ENCODE assay signal across 18 cellular contexts in genomic region chr20:32626407-32626806, GRCh38. TPM values are rescaled to one million over a fixed set of nuclear protein-coding genes. Genes with fewer than 3 reads are reported as not detected.
DNase-seq lines count a peak whose midpoint lies in the region; ATAC-seq, FAIRE-seq and TF ChIP-seq lines count a peak whose summit lies in the region.
"Had no signal": no experiment of that assay in that cellular context is flagged by ENCODE, and none has a peak within 500 bp of the region (broad histone marks: within the 10 kb centered on the region; RNA-seq: fewer than 3 reads in every experiment).

No MANE protein-coding gene starts in this region.

- no peak overlapping the region for H3K4me2 ChIP-seq in HepG2 (ENCODE audit: low read depth, low read length)
- no peak overlapping the region for H3K4me2 ChIP-seq in Karpas-422 (ENCODE audit: low read depth, low read length, poor library complexity, severe bottlenecking)
- H3K4me2 ChIP-seq: A549, GM23338 had no signal

- POLR2A ChIA-PET in HepG2 (lab: Yijun Ruan, JAX): interaction anchor here (2.3 kb wide), 1 partner anchor 104 kb away, joined by 8 read pairs; no protein-coding TSS in a partner anchor
- POLR2A ChIA-PET in RWPE1 (lab: Yijun Ruan, JAX; ENCODE audit: low non-redundant PET): no interaction called here

- H4K20me1 ChIP-seq in HepG2 (ENCODE audit: insufficient read depth, low read length) (no peaks in the 10 kb centered on the region), Karpas-422 (ENCODE audit: insufficient read depth, low read depth, low read length) (no peaks in the 10 kb centered on the region)

- no peak for DNase-seq in HepG2 (ENCODE audit: low spot score)
- no peak for DNase-seq in right lobe of liver
- peak; percentile 31 for DNase-seq in Karpas-422
- DNase-seq in substantia nigra (lab: John Stamatoyannopoulos, UW): no peak
- no peak for DNase-seq in GM13976 (ENCODE audit: low spot score)
- no peak for DNase-seq in globus pallidus (ENCODE audit: low spot score)
- no peak for DNase-seq in RWPE1 (ENCODE audit: low spot score)
- DNase-seq: H7 had no signal

- intact Hi-C loops in HepG2 (cut with micrococcal nuclease; ENCODE audit: unreplicated experiment) (no loop called here), right lobe of liver (cut with DNase I) (no loop called here)

- CTCF ChIA-PET in HepG2 (lab: Yijun Ruan, JAX; ENCODE audit: low intra/inter-chr PET ratio, low total read pairs): no interaction called here
- CTCF ChIA-PET in RWPE1 (lab: Yijun Ruan, JAX): interaction anchor here (0.6 to 1.5 kb wide), 2 partner anchors 26 to 142 kb away, joined by 4 to 5 read pairs; no protein-coding TSS in a partner anchor

- H3K27me3 ChIP-seq in HepG2 (ENCODE audit: control insufficient read depth in 1 of 2, insufficient read depth in 2 of 2, low read length in 2 of 2) (peaks cover 0 to 60% of the 10 kb centered on the region in 2 experiments; a peak in 4 of 5 replicates), right lobe of liver (no peaks in the 10 kb centered on the region), Karpas-422 (ENCODE audit: low read length) (no peaks in the 10 kb centered on the region)

- no peak overlapping the region for H2AFZ ChIP-seq in HepG2 (ENCODE audit: low read length)
- H2AFZ ChIP-seq in Karpas-422 (ENCODE audit: low read length): no peak overlapping the region

- TF ChIP-seq EP300 in HepG2 (IDR thresholded peaks at IDR 0.05; ENCODE audit: low read depth in 2 of 2, low read length in 2 of 2) (no peak), HepG2 (CRISPR knock-in tag; IDR thresholded peaks at IDR 0.05; ENCODE audit: borderline replicate concordance) (no peak)

- in situ Hi-C loops in HepG2 (cut with HindIII; ENCODE audit: extremely low pct_ligation_motif_present, low pct_unique_long_range_greater_than_20kb): no loop called here
- in situ Hi-C loops in GM13976 (cut with MboI; ENCODE audit: low sequenced_read_pairs, unreplicated experiment): no loop called here

- H3K9ac ChIP-seq in HepG2 (ENCODE audit: insufficient read depth, low read depth, low read length): no peak overlapping the region
- no peak overlapping the region for H3K9ac ChIP-seq in Karpas-422 (ENCODE audit: low read length)

- BruUV-seq in HepG2 (replicated peaks; lab: Mats Ljungman, UMichigan): no TSS peak

- H3K4me3 ChIP-seq in HepG2 (replicated peaks in 1 of 3; ENCODE audit: insufficient read depth in 1 of 3, low read depth in 2 of 3, low read length in 3 of 3) (no peak overlapping the region), right lobe of liver (no peak overlapping the region), Karpas-422 (ENCODE audit: low read length) (no peak overlapping the region)
- H3K4me3 ChIP-seq: A549, GM23338 had no signal

- TF ChIP-seq CTCF in HepG2 (CRISPR knock-in tag; IDR thresholded peaks at IDR 0.05): no peak
- TF ChIP-seq CTCF in right lobe of liver (IDR thresholded peaks at IDR 0.05): no peak
- no peak for TF ChIP-seq CTCF in GM13976 (IDR thresholded peaks at IDR 0.05; ENCODE audit: borderline replicate concordance, control extremely low read depth, extremely low read depth, insufficient read depth, missing control alignments)
- TF ChIP-seq CTCF in RWPE1 (conservative IDR thresholded peaks at IDR 0.05; ENCODE audit: low read depth): no peak

- peaks cover 48% of the 10 kb centered on the region for H3K4me1 ChIP-seq in HepG2 (ENCODE audit: insufficient read depth, low read length)
- H3K4me1 ChIP-seq in right lobe of liver: no peaks in the 10 kb centered on the region
- H3K4me1 ChIP-seq in Karpas-422 (ENCODE audit: low read length): peaks cover 8% of the 10 kb centered on the region

- TF ChIP-seq RAD21 in HepG2 (CRISPR knock-in tag; IDR thresholded peaks at IDR 0.05): no peak

- no peaks in the 10 kb centered on the region for H3K9me2 ChIP-seq in Karpas-422 (replicated peaks; ENCODE audit: insufficient read depth, low read length)

- FAIRE-seq in HepG2 (lab: Jason Lieb, UNC): no peak
- FAIRE-seq: A549, GM12892, HTR-8/SVneo had no signal

- H3K36me3 ChIP-seq in HepG2 (replicated peaks in 1 of 2; ENCODE audit: control insufficient read depth in 1 of 2, insufficient read depth in 2 of 2, low read length in 2 of 2) (no peaks in the 10 kb centered on the region), right lobe of liver (no peaks in the 10 kb centered on the region), Karpas-422 (ENCODE audit: insufficient read depth, low read length) (no peaks in the 10 kb centered on the region)

- H3K9me3 ChIP-seq in HepG2 (ENCODE audit: low read length) (no peaks in the 10 kb centered on the region), right lobe of liver (no peaks in the 10 kb centered on the region), Karpas-422 (ENCODE audit: low read length) (no peaks in the 10 kb centered on the region)
- H3K9me3 ChIP-seq: A549 had no signal

- no peak overlapping the region for H3K27ac ChIP-seq in HepG2 (ENCODE audit: extremely low read length, insufficient read depth, low read length)
- no peak overlapping the region for H3K27ac ChIP-seq in right lobe of liver
- H3K27ac ChIP-seq in Karpas-422 (ENCODE audit: low read length): no peak overlapping the region
- H3K27ac ChIP-seq in cingulate gyrus (ENCODE audit: low read depth, low read length): peak overlapping the region; percentile 29
- H3K27ac ChIP-seq in substantia nigra (ENCODE audit: low read depth, low read length, poor library complexity, severe bottlenecking): peak overlapping the region; percentile 71
- no peak overlapping the region for H3K27ac ChIP-seq in RWPE1
- H3K27ac ChIP-seq: 22Rv1, A549, C4-2B had no signal

- no peaks in the 10 kb centered on the region for H3K79me2 ChIP-seq in HepG2 (ENCODE audit: insufficient read depth, low read length)
- no peaks in the 10 kb centered on the region for H3K79me2 ChIP-seq in Karpas-422 (ENCODE audit: low read length)

- 54% methylated on average over 3 of the region's 3 CpGs for WGBS in HepG2 (ENCODE audit: low lambda C conversion rate)
- no CpG with 5 or more reads among the region's 3 CpGs for WGBS in right lobe of liver (ENCODE audit: insufficient coverage, low coverage, low lambda C conversion rate, missing lambda C conversion rate)

- TF ChIP-seq POLR2A in HepG2 (IDR thresholded peaks at IDR 0.05; ENCODE audit: insufficient read depth in 1 of 2, low read depth in 2 of 2, low read length in 2 of 2) (no peak), right lobe of liver (IDR thresholded peaks at IDR 0.05) (no peak)

- ATAC-seq in HepG2 (no peak), right lobe of liver (no peak)
- ATAC-seq: GM23338, HCT116 had no signal

RNA-seq across cellular contexts. Expression of gene NOL4L, which starts 41.3 kb away (rescaled TPM):
- total RNA-seq in HepG2 (2016; rRNA removed; fragmentation: Illumina TruSeq; extraction: Trizol) (16.6 and 16.9 TPM in 2 replicates), right lobe of liver (1 to 10 TPM; 4.3 to 6.5 (median 5.7) TPM)
- 19.2 and 19.4 TPM in 2 replicates for total RNA-seq in HepG2 (2016; cell fraction: cytosol; rRNA removed; fragmentation: Illumina TruSeq; extraction: Trizol; ENCODE audit: low read depth)
- 14.6 and 17.1 TPM in 2 replicates for total RNA-seq in HepG2 (2016; cell fraction: insoluble cytoplasmic fraction; rRNA removed; fragmentation: Illumina TruSeq; extraction: Trizol)
- 21.3 and 24.1 TPM in 2 replicates for total RNA-seq in HepG2 (2016; cell fraction: membrane; rRNA removed; fragmentation: Illumina TruSeq; extraction: Trizol)
- 21.2 and 22.3 TPM in 2 replicates for total RNA-seq in HepG2 (2016; cell fraction: nucleus; rRNA removed; fragmentation: Illumina TruSeq; extraction: Trizol)
- polyA plus RNA-seq in HepG2 (2011; rRNA removed): 35.4 and 38.7 TPM in 2 replicates
- 16.5 and 20.9 TPM in 2 replicates for polyA plus RNA-seq in HepG2 (2011; cell fraction: cytosol; rRNA removed)
- polyA plus RNA-seq in HepG2 (2011; cell fraction: nucleus; rRNA removed): 91.0 and 107 TPM in 2 replicates
- 36.0 and 39.2 TPM in 2 replicates for polyA plus RNA-seq in HepG2 (2012)
- 35.0 and 39.6 TPM in 2 replicates for polyA plus RNA-seq in HepG2 (2016; cell fraction: cytosol; fragmentation: Illumina TruSeq; extraction: Trizol; ENCODE audit: low read depth)
- polyA plus RNA-seq in HepG2 (2016; cell fraction: insoluble cytoplasmic fraction; fragmentation: Illumina TruSeq; extraction: Trizol; ENCODE audit: low read depth): 21.6 and 26.9 TPM in 2 replicates
- polyA plus RNA-seq in HepG2 (2016; cell fraction: membrane; fragmentation: Illumina TruSeq; extraction: Trizol; ENCODE audit: low read depth): 31.2 and 32.6 TPM in 2 replicates
- polyA plus RNA-seq in HepG2 (2016; cell fraction: nucleus; fragmentation: Illumina TruSeq; extraction: Trizol; ENCODE audit: insufficient read depth, low read depth): 57.5 and 60.6 TPM in 2 replicates
- 6.7 and 47.8 TPM in 2 replicates for polyA minus RNA-seq in HepG2 (2011; rRNA and poly(A)+ RNA removed; ENCODE audit: low replicate concordance)
- 28.0 and 37.6 TPM in 2 replicates for polyA minus RNA-seq in HepG2 (2011; cell fraction: cytosol; rRNA and poly(A)+ RNA removed)
- polyA minus RNA-seq in HepG2 (2011; cell fraction: nucleus; rRNA and poly(A)+ RNA removed): 30.5 and 30.6 TPM in 2 replicates
- total RNA-seq in Karpas-422 (2014; rRNA removed; shearing (Covaris generic); ENCODE audit: low replicate concordance): 0.25 and 1.5 TPM in 2 replicates

RNA-seq across cellular contexts. Expression of gene C20orf203, which starts 47.3 kb away (rescaled TPM):
- total RNA-seq in HepG2 (2016; rRNA removed; fragmentation: Illumina TruSeq; extraction: Trizol): 0.02 TPM in 1 of 2 replicates, not detected in the other
- total RNA-seq in HepG2 (2016; cell fraction: cytosol; rRNA removed; fragmentation: Illumina TruSeq; extraction: Trizol; ENCODE audit: low read depth): not detected in 2 replicates
- 0.03 and 0.04 TPM in 2 replicates for total RNA-seq in HepG2 (2016; cell fraction: insoluble cytoplasmic fraction; rRNA removed; fragmentation: Illumina TruSeq; extraction: Trizol)
- total RNA-seq in HepG2 (2016; cell fraction: membrane; rRNA removed; fragmentation: Illumina TruSeq; extraction: Trizol): not detected in 2 replicates
- 0.12 TPM in 1 of 2 replicates, not detected in the other for total RNA-seq in HepG2 (2016; cell fraction: nucleus; rRNA removed; fragmentation: Illumina TruSeq; extraction: Trizol)
- 0.04 and 0.05 TPM in 2 replicates for polyA plus RNA-seq in HepG2 (2011; rRNA removed)
- polyA plus RNA-seq in HepG2 (2011; cell fraction: cytosol; rRNA removed): 0.01 TPM in 1 of 2 replicates, not detected in the other
- polyA plus RNA-seq in HepG2 (2011; cell fraction: nucleus; rRNA removed): 0.24 and 0.29 TPM in 2 replicates
- 0.03 and 0.08 TPM in 2 replicates for polyA plus RNA-seq in HepG2 (2012)
- polyA plus RNA-seq in HepG2 (2016; cell fraction: cytosol; fragmentation: Illumina TruSeq; extraction: Trizol; ENCODE audit: low read depth): not detected in 2 replicates
- not detected in 2 replicates for polyA plus RNA-seq in HepG2 (2016; cell fraction: insoluble cytoplasmic fraction; fragmentation: Illumina TruSeq; extraction: Trizol; ENCODE audit: low read depth)
- polyA plus RNA-seq in HepG2 (2016; cell fraction: membrane; fragmentation: Illumina TruSeq; extraction: Trizol; ENCODE audit: low read depth): 0.06 TPM in 1 of 2 replicates, not detected in the other
- polyA plus RNA-seq in HepG2 (2016; cell fraction: nucleus; fragmentation: Illumina TruSeq; extraction: Trizol; ENCODE audit: insufficient read depth, low read depth): not detected in 2 replicates
- 0.18 TPM in 1 of 2 replicates, not detected in the other for polyA minus RNA-seq in HepG2 (2011; rRNA and poly(A)+ RNA removed; ENCODE audit: low replicate concordance)
- polyA minus RNA-seq in HepG2 (2011; cell fraction: cytosol; rRNA and poly(A)+ RNA removed): not detected in 2 replicates
- 0.12 and 0.13 TPM in 2 replicates for polyA minus RNA-seq in HepG2 (2011; cell fraction: nucleus; rRNA and poly(A)+ RNA removed)
- total RNA-seq in right lobe of liver: not detected
- not detected in 2 replicates for total RNA-seq in Karpas-422 (2014; rRNA removed; shearing (Covaris generic); ENCODE audit: low replicate concordance)
- total RNA-seq: Daoy, GM23338 had no signal
- polyA plus RNA-seq: A549, AG04450 had no signal

Comparison
In these comparisons a context has a peak if more than half of its experiments do, and no peak if none do; other contexts are left out.
1. H3K27ac ChIP-seq: peak in cingulate gyrus (single experiment) and substantia nigra (single experiment); none in HepG2 (single experiment), right lobe of liver (0 of 3), Karpas-422 (single experiment) and RWPE1 (single experiment).